In the genomic region with DNA sequence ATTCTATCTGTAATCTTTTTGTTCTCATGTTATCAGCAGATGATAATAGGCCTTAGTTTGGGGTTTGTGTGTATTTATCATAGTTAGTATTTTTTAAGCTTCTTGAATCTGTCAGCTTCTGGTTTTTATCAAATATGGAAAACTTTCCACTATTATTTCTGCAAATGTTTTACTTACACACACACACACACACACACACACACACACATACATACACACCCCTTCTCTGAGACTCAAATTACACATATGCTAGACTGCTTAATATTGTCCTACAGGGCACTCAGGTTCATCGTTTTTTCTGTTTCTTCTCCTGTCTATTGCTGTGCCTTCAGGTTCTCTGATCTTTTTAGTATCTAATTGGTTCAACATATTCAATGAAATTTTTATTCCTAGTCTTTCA, we compare ENCODE assay signal across 1 cellular context.
A peak's percentile ranks its signal among the peaks of the same experiment; 100 is the strongest.
TF ChIP-seq lines count a peak whose summit lies in the region.

No MANE protein-coding gene starts in this region.

TF ChIP-seq in HEK293, 187 proteins besides CTCF, POLR2A, EP300 and RAD21 (continued from another document):
- TF ChIP-seq ZNF837 (tag by site-specific recombination; IDR thresholded peaks at IDR 0.05), result no peak
- TF ChIP-seq, protein P1, sequence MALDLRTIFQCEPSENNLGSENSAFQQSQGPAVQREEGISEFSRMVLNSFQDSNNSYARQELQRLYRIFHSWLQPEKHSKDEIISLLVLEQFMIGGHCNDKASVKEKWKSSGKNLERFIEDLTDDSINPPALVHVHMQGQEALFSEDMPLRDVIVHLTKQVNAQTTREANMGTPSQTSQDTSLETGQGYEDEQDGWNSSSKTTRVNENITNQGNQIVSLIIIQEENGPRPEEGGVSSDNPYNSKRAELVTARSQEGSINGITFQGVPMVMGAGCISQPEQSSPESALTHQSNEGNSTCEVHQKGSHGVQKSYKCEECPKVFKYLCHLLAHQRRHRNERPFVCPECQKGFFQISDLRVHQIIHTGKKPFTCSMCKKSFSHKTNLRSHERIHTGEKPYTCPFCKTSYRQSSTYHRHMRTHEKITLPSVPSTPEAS (tag by site-specific recombination; IDR thresholded peaks at IDR 0.05), result peak; percentile 62
- TF ChIP-seq ZNF585B (tag by site-specific recombination; IDR thresholded peaks at IDR 0.05), result no peak
- no peak for TF ChIP-seq ZNF768 (tag by site-specific recombination; IDR thresholded peaks at IDR 0.05)
- TF ChIP-seq TRIM28 (IDR thresholded peaks at IDR 0.05; ENCODE audit: borderline replicate concordance, low read length), result 0 out of 2 replicates have a peak, but pooled peaks have one; percentile 33
- no peak for TF ChIP-seq ZNF76 (tag by site-specific recombination; IDR thresholded peaks at IDR 0.05; ENCODE audit: borderline replicate concordance, low read depth)
- TF ChIP-seq, protein P2, sequence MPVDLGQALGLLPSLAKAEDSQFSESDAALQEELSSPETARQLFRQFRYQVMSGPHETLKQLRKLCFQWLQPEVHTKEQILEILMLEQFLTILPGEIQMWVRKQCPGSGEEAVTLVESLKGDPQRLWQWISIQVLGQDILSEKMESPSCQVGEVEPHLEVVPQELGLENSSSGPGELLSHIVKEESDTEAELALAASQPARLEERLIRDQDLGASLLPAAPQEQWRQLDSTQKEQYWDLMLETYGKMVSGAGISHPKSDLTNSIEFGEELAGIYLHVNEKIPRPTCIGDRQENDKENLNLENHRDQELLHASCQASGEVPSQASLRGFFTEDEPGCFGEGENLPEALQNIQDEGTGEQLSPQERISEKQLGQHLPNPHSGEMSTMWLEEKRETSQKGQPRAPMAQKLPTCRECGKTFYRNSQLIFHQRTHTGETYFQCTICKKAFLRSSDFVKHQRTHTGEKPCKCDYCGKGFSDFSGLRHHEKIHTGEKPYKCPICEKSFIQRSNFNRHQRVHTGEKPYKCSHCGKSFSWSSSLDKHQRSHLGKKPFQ (tag by site-specific recombination; IDR thresholded peaks at IDR 0.05), result no peak
- no peak for TF ChIP-seq ZNF544 (tag by site-specific recombination; IDR thresholded peaks at IDR 0.05)
- TF ChIP-seq, protein P3, sequence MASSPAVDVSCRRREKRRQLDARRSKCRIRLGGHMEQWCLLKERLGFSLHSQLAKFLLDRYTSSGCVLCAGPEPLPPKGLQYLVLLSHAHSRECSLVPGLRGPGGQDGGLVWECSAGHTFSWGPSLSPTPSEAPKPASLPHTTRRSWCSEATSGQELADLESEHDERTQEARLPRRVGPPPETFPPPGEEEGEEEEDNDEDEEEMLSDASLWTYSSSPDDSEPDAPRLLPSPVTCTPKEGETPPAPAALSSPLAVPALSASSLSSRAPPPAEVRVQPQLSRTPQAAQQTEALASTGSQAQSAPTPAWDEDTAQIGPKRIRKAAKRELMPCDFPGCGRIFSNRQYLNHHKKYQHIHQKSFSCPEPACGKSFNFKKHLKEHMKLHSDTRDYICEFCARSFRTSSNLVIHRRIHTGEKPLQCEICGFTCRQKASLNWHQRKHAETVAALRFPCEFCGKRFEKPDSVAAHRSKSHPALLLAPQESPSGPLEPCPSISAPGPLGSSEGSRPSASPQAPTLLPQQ (tag by site-specific recombination; IDR thresholded peaks at IDR 0.05), result no peak
- TF ChIP-seq ZNF155 (tag by site-specific recombination; IDR thresholded peaks at IDR 0.05), result no peak
- TF ChIP-seq SP3 (tag by site-specific recombination; IDR thresholded peaks at IDR 0.05), result no peak
- TF ChIP-seq ZNF571 (tag by site-specific recombination; IDR thresholded peaks at IDR 0.05), result no peak
- no peak for TF ChIP-seq ZNF311 (tag by site-specific recombination; IDR thresholded peaks at IDR 0.05; ENCODE audit: borderline replicate concordance)
